ENCODE assay signal across 8 cellular contexts in the genomic region with DNA sequence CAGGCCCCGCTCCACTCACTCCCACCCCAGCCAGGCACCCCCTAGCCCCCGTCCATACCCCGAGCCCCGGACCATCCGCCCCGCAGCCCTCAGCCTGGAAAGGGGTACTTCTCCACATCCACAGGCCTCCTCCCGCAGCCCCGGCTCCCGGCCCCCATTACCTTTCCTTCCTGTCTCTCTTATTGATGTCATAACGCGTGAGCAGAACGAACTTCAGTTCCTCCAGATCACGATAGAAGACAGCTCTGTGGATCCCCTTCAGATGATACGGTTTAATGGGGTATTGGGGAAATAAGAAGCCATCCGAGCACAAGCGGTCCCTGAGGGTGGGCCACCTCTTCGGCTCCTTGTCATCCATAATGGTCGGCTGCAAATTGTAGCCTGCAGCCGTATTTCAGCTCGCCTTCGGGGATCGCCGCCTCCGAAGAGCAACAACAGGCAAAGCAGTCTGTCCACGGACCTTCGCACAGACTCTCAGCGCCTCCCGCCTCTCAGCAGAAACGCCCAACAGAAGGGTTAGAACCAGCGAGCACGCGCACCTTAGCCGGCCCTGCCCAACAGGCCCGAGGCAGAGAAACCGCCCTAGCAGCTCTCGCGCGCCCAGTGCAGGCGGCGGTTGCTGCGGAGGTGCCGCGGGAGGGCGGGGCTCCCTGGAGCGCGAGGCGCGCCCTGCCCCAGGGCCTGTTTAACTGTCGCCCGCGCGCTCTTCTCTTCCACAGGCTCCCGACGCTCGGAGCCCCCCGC. TPM values are rescaled to one million over a fixed set of nuclear protein-coding genes. Genes with fewer than 3 reads are reported as not detected.
A peak's percentile ranks its signal among the peaks of the same experiment; 100 is the strongest.
DNase-seq lines count a peak whose midpoint lies in the region; ATAC-seq and TF ChIP-seq lines count a peak whose summit lies in the region.
"Not testable (repeated sequence)": the region's sequence is repeated elsewhere in the genome, so short reads cannot be mapped to it uniquely, and the experiment has no call there.

A gene (minus strand): TSS at position 474 of the 744 bp plus-strand sequence. CDS start 116 bp downstream, at position 358.

- CTCF ChIA-PET in AG04449 (lab: Yijun Ruan, JAX): interaction anchor here (1.2 to 2.8 kb wide), 6 partner anchors 126 to 518 kb away, joined by 3 to 35 read pairs (median 14); a partner anchor contains a TSS
- CTCF ChIA-PET in activated CD8-positive, alpha-beta memory T cell treated with anti-CD3 and anti-CD28 coated beads, Interleukin-2, amount 10 ng/mL, durations not matched to agents 7 days and 5 days (lab: Charles Lee): interaction anchor here (1.1 to 4.0 kb wide), 8 partner anchors 10 to 183 kb away, joined by 3 to 33 read pairs (median 14); a partner anchor contains a TSS

- H3K36me3 Mint-ChIP-seq in activated CD8-positive, alpha-beta memory T cell treated with anti-CD3 and anti-CD28 coated beads, Interleukin-2, amount 10 ng/mL, durations not matched to agents 7 days and 5 days: not testable (repeated sequence)

- not testable (repeated sequence) for H3K9me3 Mint-ChIP-seq in activated CD8-positive, alpha-beta memory T cell treated with anti-CD3 and anti-CD28 coated beads, Interleukin-2, amount 10 ng/mL, durations not matched to agents 7 days and 5 days (ENCODE audit: low read depth)

- H3K4me3 Mint-ChIP-seq in activated CD8-positive, alpha-beta memory T cell treated with anti-CD3 and anti-CD28 coated beads, Interleukin-2, amount 10 ng/mL, durations not matched to agents 7 days and 5 days: peak within 1 kb of the TSS; percentile 93

- H3K27me3 ChIP-seq in effector memory CD4-positive, alpha-beta T cell (replicated peaks; ENCODE audit: control insufficient read depth, insufficient read depth, low read length, poor library complexity, severe bottlenecking); layer of hippocampus (ENCODE audit: control insufficient read depth, insufficient read depth, low read length): not testable (repeated sequence)

- H3K27ac ChIP-seq in effector memory CD4-positive, alpha-beta T cell (ENCODE audit: insufficient read depth, low read length, poor library complexity, severe bottlenecking): peak within 1 kb of the TSS; percentile 87
- H3K27ac ChIP-seq in layer of hippocampus (ENCODE audit: low read depth, low read length): peak within 1 kb of the TSS; percentile 88

- H3K27ac Mint-ChIP-seq in activated CD8-positive, alpha-beta memory T cell treated with anti-CD3 and anti-CD28 coated beads, Interleukin-2, amount 10 ng/mL, durations not matched to agents 7 days and 5 days: peak within 1 kb of the TSS; percentile 97

- H3K4me3 ChIP-seq in AG04449 (ENCODE audit: low read depth, low read length): peak within 1 kb of the TSS; percentile 62
- H3K4me3 ChIP-seq in effector memory CD4-positive, alpha-beta T cell (ENCODE audit: insufficient read depth, low read depth, low read length, poor library complexity, severe bottlenecking): peak within 1 kb of the TSS; percentile 61

- H3K27me3 Mint-ChIP-seq in activated CD8-positive, alpha-beta memory T cell treated with anti-CD3 and anti-CD28 coated beads, Interleukin-2, amount 10 ng/mL, durations not matched to agents 7 days and 5 days: peaks cover 23% of the 10 kb centered on the region

- intact Hi-C loops in sciatic nerve (cut with DNase I): not testable (repeated sequence)

- peak; percentile 88 for ATAC-seq in GM18873 (IDR thresholded peaks at IDR 0.05; ENCODE audit: low FRiP score, unreplicated experiment)
- peak; percentile 89 for ATAC-seq in HG02870 (IDR thresholded peaks at IDR 0.05; ENCODE audit: unreplicated experiment)
- peak; percentile 97 for ATAC-seq in activated CD8-positive, alpha-beta memory T cell treated with anti-CD3 and anti-CD28 coated beads, Interleukin-2, amount 10 ng/mL, durations not matched to agents 7 days and 5 days
- peak; percentile 95 for ATAC-seq in sciatic nerve

- not testable (repeated sequence) for TF ChIP-seq CTCF in AG04449 (IDR thresholded peaks at IDR 0.05; ENCODE audit: insufficient read depth, low read length, missing control alignments)

- POLR2A ChIA-PET in AG04449 (lab: Yijun Ruan, JAX): not testable (repeated sequence)

- H3K4me1 ChIP-seq in effector memory CD4-positive, alpha-beta T cell (ENCODE audit: control insufficient read depth, insufficient read depth, low read length, poor library complexity, severe bottlenecking): not testable (repeated sequence)

- not testable (repeated sequence) for DNase-seq in AG04449 (ENCODE audit: low read depth, low spot score)
- DNase-seq in M059J (ENCODE audit: low read depth) (peak; percentile 37), sciatic nerve (ENCODE audit: low spot score) (peak; percentile 58)
- DNase-seq in activated CD8-positive, alpha-beta memory T cell treated with anti-CD3 and anti-CD28 coated beads, Interleukin-2, amount 10 ng/mL, durations not matched to agents 7 days and 5 days: peak; percentile 51
- peak in 1 of 3 donors; percentile 22 for DNase-seq in effector memory CD4-positive, alpha-beta T cell

- not testable (repeated sequence) for H3K9me3 ChIP-seq in effector memory CD4-positive, alpha-beta T cell (ENCODE audit: control insufficient read depth, low read length)

- peaks cover 11% of the 10 kb centered on the region for H3K4me1 Mint-ChIP-seq in activated CD8-positive, alpha-beta memory T cell treated with anti-CD3 and anti-CD28 coated beads, Interleukin-2, amount 10 ng/mL, durations not matched to agents 7 days and 5 days

- not testable (repeated sequence) for H3K36me3 ChIP-seq in effector memory CD4-positive, alpha-beta T cell (ENCODE audit: control insufficient read depth, insufficient read depth, low read length)

RNA-seq across cellular contexts. Expression of the gene that starts here (rescaled TPM):
- 7.1 TPM in 2 replicates for total RNA-seq in M059J (2014; rRNA removed; shearing (Covaris generic))
- 100 to 1,000 TPM in 1 of 2 experiments, 10 to 100 TPM in 1; 58.8 to 132 TPM for total RNA-seq in activated CD8-positive, alpha-beta memory T cell treated with anti-CD3 and anti-CD28 coated beads, Interleukin-2, amount 10 ng/mL, durations not matched to agents 7 days and 5 days
- 81.0 TPM for total RNA-seq in sciatic nerve
